ENCODE assay signal across 4 cellular contexts in the genomic region with DNA sequence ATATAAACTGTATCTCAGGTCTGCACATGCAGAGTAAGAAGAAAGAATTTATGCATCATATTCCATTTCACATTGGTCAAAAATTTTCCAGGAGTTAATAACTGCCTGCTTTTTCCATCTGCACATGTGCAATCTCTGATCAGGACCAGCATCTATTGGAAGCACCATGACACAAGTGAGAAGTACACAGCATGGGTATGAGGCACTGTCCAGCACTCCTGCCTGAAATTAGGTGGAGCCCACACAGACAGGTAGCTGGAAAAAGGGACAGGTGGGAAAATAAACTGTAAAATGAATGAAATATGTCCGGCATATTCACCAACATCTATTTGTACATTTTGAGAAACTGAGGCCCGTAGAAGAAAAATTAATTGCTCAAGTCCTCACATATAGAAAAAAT.
TF ChIP-seq lines count a peak whose summit lies in the region.

No MANE protein-coding gene starts in this region.

TF ChIP-seq in GM23338, 12 proteins besides CTCF, POLR2A, EP300 and RAD21:
- TF ChIP-seq EZH2phosphoT487 (IDR thresholded peaks at IDR 0.05; ENCODE audit: unreplicated experiment), result no peak
- TF ChIP-seq, protein P1, sequence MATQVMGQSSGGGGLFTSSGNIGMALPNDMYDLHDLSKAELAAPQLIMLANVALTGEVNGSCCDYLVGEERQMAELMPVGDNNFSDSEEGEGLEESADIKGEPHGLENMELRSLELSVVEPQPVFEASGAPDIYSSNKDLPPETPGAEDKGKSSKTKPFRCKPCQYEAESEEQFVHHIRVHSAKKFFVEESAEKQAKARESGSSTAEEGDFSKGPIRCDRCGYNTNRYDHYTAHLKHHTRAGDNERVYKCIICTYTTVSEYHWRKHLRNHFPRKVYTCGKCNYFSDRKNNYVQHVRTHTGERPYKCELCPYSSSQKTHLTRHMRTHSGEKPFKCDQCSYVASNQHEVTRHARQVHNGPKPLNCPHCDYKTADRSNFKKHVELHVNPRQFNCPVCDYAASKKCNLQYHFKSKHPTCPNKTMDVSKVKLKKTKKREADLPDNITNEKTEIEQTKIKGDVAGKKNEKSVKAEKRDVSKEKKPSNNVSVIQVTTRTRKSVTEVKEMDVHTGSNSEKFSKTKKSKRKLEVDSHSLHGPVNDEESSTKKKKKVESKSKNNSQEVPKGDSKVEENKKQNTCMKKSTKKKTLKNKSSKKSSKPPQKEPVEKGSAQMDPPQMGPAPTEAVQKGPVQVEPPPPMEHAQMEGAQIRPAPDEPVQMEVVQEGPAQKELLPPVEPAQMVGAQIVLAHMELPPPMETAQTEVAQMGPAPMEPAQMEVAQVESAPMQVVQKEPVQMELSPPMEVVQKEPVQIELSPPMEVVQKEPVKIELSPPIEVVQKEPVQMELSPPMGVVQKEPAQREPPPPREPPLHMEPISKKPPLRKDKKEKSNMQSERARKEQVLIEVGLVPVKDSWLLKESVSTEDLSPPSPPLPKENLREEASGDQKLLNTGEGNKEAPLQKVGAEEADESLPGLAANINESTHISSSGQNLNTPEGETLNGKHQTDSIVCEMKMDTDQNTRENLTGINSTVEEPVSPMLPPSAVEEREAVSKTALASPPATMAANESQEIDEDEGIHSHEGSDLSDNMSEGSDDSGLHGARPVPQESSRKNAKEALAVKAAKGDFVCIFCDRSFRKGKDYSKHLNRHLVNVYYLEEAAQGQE (IDR thresholded peaks at IDR 0.05; ENCODE audit: unreplicated experiment), result peak; percentile 24

TF ChIP-seq in HCT116, 20 proteins besides CTCF, POLR2A, EP300 and RAD21:
- no peak for TF ChIP-seq YY1 (IDR thresholded peaks at IDR 0.05; ENCODE audit: extremely low read depth, insufficient replicate concordance, low read depth, low read length)
- TF ChIP-seq, protein P1 (IDR thresholded peaks at IDR 0.05; ENCODE audit: low read depth), result peak; percentile 30; the same call in 1 of the 2 replicates

TF ChIP-seq in HEK293, 187 proteins besides CTCF, POLR2A, EP300 and RAD21:
- TF ChIP-seq ZNF558 (tag by site-specific recombination; IDR thresholded peaks at IDR 0.05) (no peak), ZNF596 (tag by site-specific recombination; IDR thresholded peaks at IDR 0.05) (no peak), KLF10 (tag by site-specific recombination; IDR thresholded peaks at IDR 0.05) (no peak)
- TF ChIP-seq, protein P1 (tag by site-specific recombination; IDR thresholded peaks at IDR 0.05), result peak; percentile 71

TF ChIP-seq in Ishikawa, 13 proteins besides CTCF, POLR2A, EP300 and RAD21:
- TF ChIP-seq, protein P1 (IDR thresholded peaks at IDR 0.05; ENCODE audit: low read depth), result peak; percentile 48; the same call in 1 of the 2 replicates
- no peak for TF ChIP-seq TEAD4 (IDR thresholded peaks at IDR 0.05)
